In the genomic region with DNA sequence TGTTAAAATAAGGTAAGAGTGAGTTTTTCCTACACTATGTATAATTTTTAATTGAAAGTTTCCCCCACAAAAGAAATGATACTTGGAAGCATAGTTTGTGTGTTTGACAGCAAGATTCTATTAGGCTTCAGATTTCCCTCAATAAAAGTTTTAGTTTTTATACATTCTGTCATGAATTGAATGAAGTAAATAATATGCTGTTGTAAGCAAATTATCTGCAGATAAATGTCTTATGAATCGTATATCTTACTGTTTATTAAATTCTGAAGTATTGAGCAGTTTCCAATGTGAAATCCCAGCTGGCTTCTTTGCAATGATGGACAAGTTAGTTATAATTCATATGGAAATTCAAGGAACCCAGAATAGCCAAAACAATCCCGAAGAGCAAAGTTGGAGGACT, we compare ENCODE assay signal across 9 cellular contexts. TPM values are rescaled to one million over a fixed set of nuclear protein-coding genes. Genes with fewer than 3 reads are reported as not detected.
"Had no signal": no experiment of that assay in that cellular context is flagged by ENCODE, and none has a peak within 500 bp of the region (broad histone marks: within the 10 kb centered on the region; RNA-seq: fewer than 3 reads in every experiment).

No MANE protein-coding gene starts in this region.

- H3K4me3 ChIP-seq: GM23338 had no signal

- FAIRE-seq: H1, H54, HTR-8/SVneo had no signal

- H3K9ac ChIP-seq: KMS-11 had no signal

- DNase-seq: H9, HCEC 1CT, KBM-7 had no signal

- H3K27ac ChIP-seq: KMS-11 had no signal

- ATAC-seq: GM23338 had no signal

- H2AFZ ChIP-seq: GM23338 had no signal

- H3K4me2 ChIP-seq: GM23338, KMS-11 had no signal

RNA-seq across cellular contexts. Expression of gene RS1, which starts 33.5 kb away (rescaled TPM):
- total RNA-seq: GM23338, H1, H9, HT-29 had no signal
- polyA plus RNA-seq: GM23338 had no signal
